ENCODE assay signal across 10 cellular contexts in the genomic region with DNA sequence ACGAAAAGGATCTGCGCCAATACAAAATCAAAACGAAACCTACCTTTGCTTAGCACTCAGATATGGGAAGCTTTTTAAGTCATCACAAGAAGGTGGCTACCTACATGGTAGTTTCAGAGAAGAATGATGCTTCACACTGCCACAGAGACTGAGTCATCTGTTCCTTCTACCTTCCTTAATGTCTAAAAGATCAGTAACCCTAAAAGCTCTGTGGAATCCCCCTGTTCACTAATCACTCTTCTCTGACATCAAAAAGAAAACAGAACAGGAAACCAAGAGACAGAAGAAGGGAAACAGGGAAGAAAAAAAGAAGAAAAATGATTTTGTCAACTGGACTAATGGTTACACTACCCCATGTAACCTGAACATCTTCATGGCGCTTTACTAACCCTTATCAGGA.
A peak's percentile ranks its signal among the peaks of the same experiment; 100 is the strongest.
DNase-seq lines count a peak whose midpoint lies in the region; ATAC-seq lines count a peak whose summit lies in the region.
"Had no signal": no experiment of that assay in that cellular context is flagged by ENCODE, and none has a peak within 500 bp of the region (broad histone marks: within the 10 kb centered on the region; RNA-seq: fewer than 3 reads in every experiment).

No MANE protein-coding gene starts in this region.

- H3K27ac ChIP-seq in Karpas-422 (ENCODE audit: low read length) = no peak overlapping the region
- H3K27ac ChIP-seq: tibial artery had no signal

- H3K79me2 ChIP-seq in Karpas-422 (ENCODE audit: low read length) = no peaks in the 10 kb centered on the region; the same call in 1 of the 2 replicates

- no peaks in the 10 kb centered on the region; the same call in 1 of the 2 replicates for H3K36me3 ChIP-seq in Karpas-422 (ENCODE audit: insufficient read depth, low read length)

- no peaks in the 10 kb centered on the region for H3K27me3 ChIP-seq in Karpas-422 (ENCODE audit: low read length)
- H3K27me3 ChIP-seq: tibial artery had no signal

- H3K4me1 ChIP-seq in Karpas-422 (ENCODE audit: low read length) = peaks cover 8% of the 10 kb centered on the region
- H3K4me1 ChIP-seq: tibial artery had no signal

- no peak overlapping the region for H3K9ac ChIP-seq in Karpas-422 (ENCODE audit: low read length)

- ATAC-seq in GM18520 (IDR thresholded peaks at IDR 0.05; ENCODE audit: unreplicated experiment) (peak; percentile 98), GM21367 (IDR thresholded peaks at IDR 0.05; ENCODE audit: unreplicated experiment) (peak; percentile 95), HG03159 (IDR thresholded peaks at IDR 0.05; ENCODE audit: unreplicated experiment) (peak; percentile 98)

- no peaks in the 10 kb centered on the region for H3K9me2 ChIP-seq in Karpas-422 (replicated peaks; ENCODE audit: insufficient read depth, low read length)

- no peak overlapping the region for H2AFZ ChIP-seq in Karpas-422 (ENCODE audit: low read length)

- DNase-seq in dermis blood vessel endothelial cell = peak; percentile 6
- no peak for DNase-seq in kidney glomerular epithelial cell (lab: John Stamatoyannopoulos, UW)
- DNase-seq in MV-4-11 (lab: John Stamatoyannopoulos, UW) = no peak
- no peak for DNase-seq in Karpas-422
- DNase-seq in activated gamma-delta T cell treated with Interleukin-2 at 50 U/mL for 16 hours = no peak
- DNase-seq: posterior cingulate gyrus, tibial artery had no signal

- no peak overlapping the region for H3K4me3 ChIP-seq in Karpas-422 (ENCODE audit: low read length)
- H3K4me3 ChIP-seq: tibial artery had no signal

- peaks cover 2% of the 10 kb centered on the region; the same call in 1 of the 2 replicates for H3K9me3 ChIP-seq in Karpas-422 (ENCODE audit: low read length)
- H3K9me3 ChIP-seq: tibial artery had no signal

- no peaks in the 10 kb centered on the region for H4K20me1 ChIP-seq in Karpas-422 (ENCODE audit: insufficient read depth, low read depth, low read length)

- no peak overlapping the region for H3K4me2 ChIP-seq in Karpas-422 (ENCODE audit: low read depth, low read length, poor library complexity, severe bottlenecking)
